Comparison of ENCODE assay signal across 14 cellular contexts in the genomic region with DNA sequence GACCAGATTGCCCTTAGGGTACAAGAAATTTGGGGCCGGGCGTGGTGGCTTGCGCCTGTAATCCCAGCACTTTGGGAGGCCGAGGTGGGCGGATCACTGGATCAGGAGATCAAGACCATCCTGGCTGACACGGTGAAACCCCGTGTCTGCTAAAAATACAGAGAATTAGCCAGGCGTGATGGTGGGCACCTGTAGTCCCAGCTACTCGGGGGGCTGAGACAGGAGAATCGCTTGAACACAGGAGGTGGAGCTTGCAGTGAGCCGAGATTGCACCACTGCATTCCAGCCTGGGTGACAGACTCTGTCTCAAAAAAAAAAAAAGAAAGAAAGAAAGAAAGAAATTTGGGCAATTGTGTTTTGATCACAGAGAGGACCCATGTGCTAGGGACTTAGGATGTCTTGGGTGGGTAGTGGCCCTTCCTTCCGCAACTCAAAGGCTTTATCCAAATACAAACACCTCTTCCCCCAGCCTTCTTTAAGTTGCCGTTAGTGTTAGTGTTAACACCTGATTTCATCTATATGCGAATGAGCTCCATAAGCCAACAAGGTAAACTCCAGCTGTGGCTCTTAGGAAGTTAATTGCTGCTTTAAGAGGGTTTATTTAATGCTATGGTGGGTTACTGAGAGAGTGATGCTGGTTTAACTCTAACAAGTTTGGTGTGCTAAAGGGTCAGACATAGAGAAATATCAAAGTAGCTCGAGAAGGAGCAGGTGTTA. TPM values are rescaled to one million over a fixed set of nuclear protein-coding genes. Genes with fewer than 3 reads are reported as not detected.
DNase-seq lines count a peak whose midpoint lies in the region; ATAC-seq and TF ChIP-seq lines count a peak whose summit lies in the region.
"Had no signal": no experiment of that assay in that cellular context is flagged by ENCODE, and none has a peak within 500 bp of the region (broad histone marks: within the 10 kb centered on the region; RNA-seq: fewer than 3 reads in every experiment).

No MANE protein-coding gene starts in this region.

- H3K9me3 Mint-ChIP-seq in effector memory CD8-positive, alpha-beta T cell: no peaks in the 10 kb centered on the region

- ATAC-seq in GM18909 (IDR thresholded peaks at IDR 0.05; ENCODE audit: poor library complexity, unreplicated experiment): peak; percentile 14
- ATAC-seq in GM21528 (IDR thresholded peaks at IDR 0.05; ENCODE audit: low FRiP score, unreplicated experiment): peak; percentile 31
- peak; percentile 7 for ATAC-seq in HG03103 (IDR thresholded peaks at IDR 0.05; ENCODE audit: low read depth, unreplicated experiment)
- ATAC-seq in sciatic nerve: no peak
- ATAC-seq in effector memory CD8-positive, alpha-beta T cell (replicated peaks): no peak
- ATAC-seq: Panc1 had no signal

- intact Hi-C loops in sciatic nerve (cut with DNase I): no loop called here

- H3K36me3 ChIP-seq in iPS-20b (ENCODE audit: insufficient read depth, low read depth, low read length) (no peaks in the 10 kb centered on the region), Peyer's patch (no peaks in the 10 kb centered on the region)
- H3K36me3 ChIP-seq: adrenal gland had no signal

- no peak for TF ChIP-seq POLR2A in Peyer's patch (IDR thresholded peaks at IDR 0.05)

- no peaks in the 10 kb centered on the region for H3K9me3 ChIP-seq in iPS-20b (ENCODE audit: insufficient read depth, low read depth, low read length)
- no peaks in the 10 kb centered on the region for H3K9me3 ChIP-seq in Peyer's patch
- H3K9me3 ChIP-seq: adrenal gland had no signal

- DNase-seq in sciatic nerve (ENCODE audit: low spot score) (no peak), Peyer's patch (no peak), D341Med (ENCODE audit: low spot score) (no peak)
- no peak for DNase-seq in effector memory CD8-positive, alpha-beta T cell
- DNase-seq: adrenal gland; CD4-positive, alpha-beta memory T cell; dermis blood vessel endothelial cell; KBM-7; NCI-H2081 treated with DMSO at 0.1 percent for 48 hours had no signal

- no peak for TF ChIP-seq CTCF in Peyer's patch (IDR thresholded peaks at IDR 0.05)

- H3K4me3 Mint-ChIP-seq in effector memory CD8-positive, alpha-beta T cell: no peak overlapping the region
- H3K4me3 Mint-ChIP-seq: CD4-positive, alpha-beta memory T cell had no signal

- H3K27ac Mint-ChIP-seq in effector memory CD8-positive, alpha-beta T cell: no peak overlapping the region
- H3K27ac Mint-ChIP-seq: CD4-positive, alpha-beta memory T cell had no signal

- H3K27ac ChIP-seq in iPS-20b (ENCODE audit: low read length): no peak overlapping the region
- no peak overlapping the region for H3K27ac ChIP-seq in Peyer's patch
- H3K27ac ChIP-seq: adrenal gland had no signal

- H3K4me1 ChIP-seq in iPS-20b (ENCODE audit: insufficient read depth, low read length): peaks cover 5% of the 10 kb centered on the region
- no peaks in the 10 kb centered on the region for H3K4me1 ChIP-seq in Peyer's patch
- H3K4me1 ChIP-seq: adrenal gland had no signal

- no peaks in the 10 kb centered on the region for H3K36me3 Mint-ChIP-seq in effector memory CD8-positive, alpha-beta T cell (ENCODE audit: insufficient read depth)
- H3K36me3 Mint-ChIP-seq: CD4-positive, alpha-beta memory T cell had no signal

- H3K27me3 Mint-ChIP-seq in effector memory CD8-positive, alpha-beta T cell: peaks cover 43 to 59% of the 10 kb centered on the region in 2 donors

- no peaks in the 10 kb centered on the region for H3K4me1 Mint-ChIP-seq in effector memory CD8-positive, alpha-beta T cell (ENCODE audit: low read depth in 2 of 2)
- H3K4me1 Mint-ChIP-seq: CD4-positive, alpha-beta memory T cell had no signal

- peaks cover 62% of the 10 kb centered on the region for H3K27me3 ChIP-seq in iPS-20b (ENCODE audit: insufficient read depth, low read length)
- no peaks in the 10 kb centered on the region for H3K27me3 ChIP-seq in Peyer's patch
- H3K27me3 ChIP-seq: adrenal gland had no signal

- peak overlapping the region; percentile 13; the same call in 1 of the 2 replicates for H3K4me3 ChIP-seq in iPS-20b (ENCODE audit: low read length)
- no peak overlapping the region for H3K4me3 ChIP-seq in Peyer's patch
- H3K4me3 ChIP-seq: adrenal gland had no signal

- H3K9ac ChIP-seq in iPS-20b (ENCODE audit: low read depth, low read length): no peak overlapping the region

RNA-seq across cellular contexts. Expression of a gene that starts 8.6 kb away (rescaled TPM):
- total RNA-seq in sciatic nerve: 0.36 TPM
- total RNA-seq in Peyer's patch: under 1 TPM in 2 of 4 donors, not detected in 2; 0.80 to 0.88 TPM

RNA-seq across cellular contexts. Expression of a gene that starts 54.4 kb away (rescaled TPM):
- 38.9 TPM for total RNA-seq in sciatic nerve
- total RNA-seq in Peyer's patch: 10 to 100 TPM in 3 of 4 donors, 1 to 10 TPM in 1; 6.7 to 22.0 (median 17.8) TPM

RNA-seq across cellular contexts. Expression of a gene that starts 55.1 kb away (rescaled TPM):
- total RNA-seq in sciatic nerve (9.8 TPM), Peyer's patch (10 to 100 TPM; 15.1 to 73.0 (median 45.2) TPM)
- total RNA-seq: CD4-positive, alpha-beta memory T cell had no signal

Comparison
In these comparisons a context has a peak if more than half of its experiments do, and no peak if none do; other contexts are left out.
1. ATAC-seq: peak in GM18909 (single experiment), GM21528 (single experiment) and HG03103 (single experiment); none in sciatic nerve (single experiment) and effector memory CD8-positive, alpha-beta T cell (single experiment).